Comparison of ENCODE assay signal across 19 cellular contexts in the genomic region with DNA sequence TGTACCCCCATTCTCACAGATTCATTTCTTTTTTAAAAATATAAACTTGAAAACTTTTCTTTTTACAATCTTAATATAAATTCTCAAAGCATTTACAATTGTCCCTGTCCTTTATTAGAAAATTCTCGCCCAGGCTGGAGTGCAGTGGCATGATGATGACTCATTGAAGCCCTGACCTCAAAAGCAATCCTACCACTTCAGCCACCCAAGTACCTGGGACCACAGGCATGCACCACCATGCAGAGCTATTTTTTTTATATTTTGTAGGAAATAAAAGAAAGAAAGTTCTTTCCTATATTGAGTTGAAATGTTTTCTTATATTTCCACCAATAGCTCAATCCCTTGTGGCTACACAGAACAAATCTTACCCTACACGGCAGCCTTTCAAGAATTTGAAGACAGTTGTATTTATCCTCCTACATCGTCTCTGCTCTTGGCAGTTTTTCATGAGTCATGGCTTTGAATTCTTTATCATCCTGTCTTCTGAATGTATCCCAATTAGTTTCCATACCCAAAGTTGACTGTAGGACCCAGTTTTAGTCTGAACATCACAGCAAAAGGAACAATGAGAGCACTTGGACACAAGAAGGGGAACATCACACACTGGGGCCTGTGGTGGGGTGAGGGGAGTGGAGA. TPM values are rescaled to one million over a fixed set of nuclear protein-coding genes. Genes with fewer than 3 reads are reported as not detected.
DNase-seq lines count a peak whose midpoint lies in the region; ATAC-seq and TF ChIP-seq lines count a peak whose summit lies in the region.
"Had no signal": no experiment of that assay in that cellular context is flagged by ENCODE, and none has a peak within 500 bp of the region (broad histone marks: within the 10 kb centered on the region; RNA-seq: fewer than 3 reads in every experiment).

No MANE protein-coding gene starts in this region.

- no peaks in the 10 kb centered on the region for H3K27me3 ChIP-seq in mammary epithelial cell (ENCODE audit: insufficient read depth, low read length)
- H3K27me3 ChIP-seq in BE2C: no peaks in the 10 kb centered on the region
- H3K27me3 ChIP-seq: ovary, uterus had no signal

- H3K4me1 ChIP-seq in mammary epithelial cell (ENCODE audit: insufficient read depth, low read length) (peaks cover 28% of the 10 kb centered on the region), BE2C (peaks cover 42% of the 10 kb centered on the region)
- H3K4me1 ChIP-seq: uterus had no signal

- H3K36me3 Mint-ChIP-seq in Calu3 (ENCODE audit: insufficient read depth, unreplicated experiment) (peaks cover 6% of the 10 kb centered on the region), natural killer cell (no peaks in the 10 kb centered on the region)

- H3K9me3 ChIP-seq in mammary epithelial cell (replicated peaks; ENCODE audit: insufficient read depth, low read length) (no peaks in the 10 kb centered on the region), BE2C (no peaks in the 10 kb centered on the region)
- H3K9me3 ChIP-seq: ovary, uterus had no signal

- H3K27ac ChIP-seq in mammary epithelial cell (ENCODE audit: insufficient read depth, low read depth, low read length): peak overlapping the region; percentile 28
- H3K27ac ChIP-seq: ovary, uterus had no signal

- TF ChIP-seq CTCF in Calu3 (IDR thresholded peaks at IDR 0.05; ENCODE audit: unreplicated experiment) (no peak), mammary epithelial cell (conservative IDR thresholded peaks at IDR 0.05 in 1 of 2, IDR thresholded peaks at IDR 0.05 in 1 of 2; ENCODE audit: extremely low read depth in 1 of 2, insufficient read depth in 1 of 2, low read depth in 1 of 2, low read length in 2 of 2) (no peak), BE2C (IDR thresholded peaks at IDR 0.05; ENCODE audit: low read depth, low read length) (no peak), natural killer cell (IDR thresholded peaks at IDR 0.05) (no peak)

- no peaks in the 10 kb centered on the region for H3K79me2 ChIP-seq in mammary epithelial cell (ENCODE audit: insufficient read depth, low read length)

- CTCF ChIA-PET in Calu3 (lab: Charles Lee): interaction anchor here (0.6 kb wide), 1 partner anchor 181 kb away, joined by 3 read pairs; no protein-coding TSS in a partner anchor
- CTCF ChIA-PET in mammary epithelial cell (lab: Charles Lee; ENCODE audit: low non-redundant PET): no interaction called here

- in situ Hi-C loops in mammary epithelial cell (cut with MboI; ENCODE audit: low sequenced_read_pairs in 2 of 2): no loop called here

- BruUV-seq in Calu3 (replicated peaks; lab: Mats Ljungman, UMichigan) (no TSS peak), mammary epithelial cell (replicated peaks; lab: Mats Ljungman, UMichigan) (no TSS peak)

- no peak overlapping the region for H3K4me3 ChIP-seq in mammary epithelial cell (replicated peaks in 1 of 3; ENCODE audit: insufficient read depth in 1 of 3, low read depth in 2 of 3, low read length in 3 of 3)
- H3K4me3 ChIP-seq in BE2C (ENCODE audit: low read depth, low read length): no peak overlapping the region
- H3K4me3 ChIP-seq: ovary, uterus had no signal

- H3K4me3 Mint-ChIP-seq in Calu3 (ENCODE audit: low read depth, unreplicated experiment) (no peak overlapping the region), natural killer cell (no peak overlapping the region)

- H4K20me1 ChIP-seq in mammary epithelial cell (ENCODE audit: insufficient read depth, low read length): no peaks in the 10 kb centered on the region

- intact Hi-C loops in Calu3 (cut with micrococcal nuclease; ENCODE audit: unreplicated experiment): loop anchor here (1.0 kb wide), 1 partner anchor 30 kb away; no protein-coding TSS in a partner anchor
- intact Hi-C loops in mammary epithelial cell (cut with micrococcal nuclease): no loop called here
- intact Hi-C loops in natural killer cell (cut with micrococcal nuclease): no loop called here

- WGBS in mammary epithelial cell (ENCODE audit: low coverage, missing lambda C conversion rate): 0% methylated on average over 3 of the region's 3 CpGs

- H3K27me3 Mint-ChIP-seq in Calu3 (ENCODE audit: unreplicated experiment) (no peaks in the 10 kb centered on the region), natural killer cell (ENCODE audit: low read depth in 2 of 2) (no peaks in the 10 kb centered on the region)

- no peaks in the 10 kb centered on the region for H3K36me3 ChIP-seq in mammary epithelial cell (ENCODE audit: insufficient read depth, low read length)
- peaks cover 26% of the 10 kb centered on the region for H3K36me3 ChIP-seq in BE2C
- H3K36me3 ChIP-seq: ovary, uterus had no signal

- ATAC-seq in GM18870 (IDR thresholded peaks at IDR 0.05; ENCODE audit: unreplicated experiment): no peak
- ATAC-seq in natural killer cell: no peak

- H3K4me1 Mint-ChIP-seq in Calu3 (ENCODE audit: low read depth, unreplicated experiment) (peaks cover 36% of the 10 kb centered on the region), natural killer cell (no peaks in the 10 kb centered on the region)

- no peak overlapping the region for H2AFZ ChIP-seq in mammary epithelial cell (ENCODE audit: low read depth, low read length)

- DNase-seq in Calu3: peak; percentile 65
- DNase-seq in LHCN-M2 (ENCODE audit: low read depth): peak; percentile 78
- DNase-seq in mammary epithelial cell: peak; percentile 79
- peak; percentile 66 for DNase-seq in myocyte (ENCODE audit: low read depth)
- no peak for DNase-seq in BE2C
- no peak for DNase-seq in HPDE6-E6E7 (ENCODE audit: extremely low spot score)
- DNase-seq in natural killer cell: no peak
- DNase-seq: activated CD4-positive, alpha-beta T cell treated with anti-CD3 and anti-CD28 coated beads, Interleukin-2, amount 50 U/mL, for 48 hours; activated effector memory CD4-positive, alpha-beta T cell treated with anti-CD3 and anti-CD28 coated beads, Interleukin-2, amount 50 U/mL, for 16 hours; AML-193; central memory CD4-positive, alpha-beta T cell; GF-D8; NCI-H345; OCI-M1; ovary; stimulated activated CD4-positive, alpha-beta T cell treated with anti-CD3 and anti-CD28 coated beads, Interleukin-2, amount 100 ng/mL, for 24 hours; T-helper 2 cell; uterus had no signal

- dilution Hi-C loops in mammary epithelial cell (cut with HindIII; ENCODE audit: low sequenced_read_pairs): no loop called here

- H3K9me3 Mint-ChIP-seq in Calu3 (ENCODE audit: low read depth, unreplicated experiment) (peaks cover 8% of the 10 kb centered on the region), natural killer cell (peaks cover 6% of the 10 kb centered on the region in 2 donors)

- H3K4me2 ChIP-seq in mammary epithelial cell (ENCODE audit: insufficient read depth, low read depth, low read length): peak overlapping the region; percentile 61

- peak overlapping the region; percentile 83 for H3K27ac Mint-ChIP-seq in Calu3 (ENCODE audit: unreplicated experiment)
- no peak overlapping the region for H3K27ac Mint-ChIP-seq in natural killer cell

- H3K9ac ChIP-seq in mammary epithelial cell (ENCODE audit: insufficient read depth, low read length): no peak overlapping the region

RNA-seq across cellular contexts. Expression of a gene that starts 52.4 kb away (rescaled TPM):
- total RNA-seq in Calu3 (2022) (1.3 and 2.1 TPM in 2 replicates), LHCN-M2 (2014; rRNA removed) (31.4 and 61.0 TPM in 2 replicates), mammary epithelial cell (10 to 100 TPM; 13.7 to 19.3 TPM), myocyte (29.6 and 44.6 TPM in 2 replicates), natural killer cell (not detected)
- 11.1 TPM for polyA plus RNA-seq in LHCN-M2 (2012)
- 9.0 TPM for polyA plus RNA-seq in mammary epithelial cell
- polyA minus RNA-seq in mammary epithelial cell: 20.9 TPM
- 8.5 TPM for polyA plus RNA-seq in myocyte (2012)
- 109 TPM for polyA plus RNA-seq in BE2C (2012; ENCODE audit: insufficient read depth, insufficient read length, low read depth)

Comparison
In these comparisons a context has a peak if more than half of its experiments do, and no peak if none do; other contexts are left out.
1. DNase-seq: peak in Calu3 (single experiment), LHCN-M2 (single experiment), mammary epithelial cell (single experiment) and myocyte (single experiment); none in BE2C (single experiment), HPDE6-E6E7 (single experiment) and natural killer cell (single experiment).